In the genomic region with DNA sequence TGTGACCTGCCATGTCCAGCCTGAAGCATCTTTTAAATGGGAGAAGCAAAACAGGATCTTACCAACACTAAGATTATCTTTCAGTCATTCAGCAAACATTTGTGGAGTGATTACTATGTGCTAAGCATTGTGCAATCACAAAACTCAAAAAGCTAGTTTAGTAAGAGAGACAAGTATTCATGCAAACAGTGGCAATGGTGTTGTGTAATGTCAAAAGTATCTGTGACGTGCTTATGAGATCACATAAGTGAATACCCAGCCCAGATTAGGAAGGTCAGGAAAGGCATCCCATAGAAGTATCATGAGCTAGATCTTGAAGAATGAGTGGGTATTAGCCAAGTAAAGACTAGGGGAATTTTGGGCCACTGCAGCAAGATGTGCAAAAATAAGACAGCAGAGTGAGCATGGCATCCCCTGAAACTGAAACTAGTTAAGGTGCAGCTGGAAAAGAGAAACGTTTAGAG, we compare ENCODE assay signal across 8 cellular contexts. TPM values are rescaled to one million over a fixed set of nuclear protein-coding genes. Genes with fewer than 3 reads are reported as not detected.
DNase-seq lines count a peak whose midpoint lies in the region; ATAC-seq lines count a peak whose summit lies in the region.

No MANE protein-coding gene starts in this region.

- DNase-seq in SKM-1 treated with dmso at 0.1 percent for 144 hours (lab: John Stamatoyannopoulos, UW; ENCODE audit: unreplicated experiment) (peak; percentile 29), DMS153 treated with DMSO at 0.1 percent for 48 hours (lab: John Stamatoyannopoulos, UW; ENCODE audit: unreplicated experiment) (no peak), NCI-H1092 treated with DMSO at 0.1 percent for 48 hours (lab: John Stamatoyannopoulos, UW) (no peak), hippocampal formation (lab: John Stamatoyannopoulos, UW) (no peak), NCI-H1436 treated with DMSO at 0.1 percent for 48 hours (lab: John Stamatoyannopoulos, UW) (no peak)
- no peak for DNase-seq in naive thymus-derived CD4-positive, alpha-beta T cell

- H3K9me3 Mint-ChIP-seq in naive thymus-derived CD4-positive, alpha-beta T cell = peaks cover 0 to 6% (median 0%) of the 10 kb centered on the region in 11 donors

- ATAC-seq in GM18867 (IDR thresholded peaks at IDR 0.05; ENCODE audit: unreplicated experiment) (peak; percentile 18), HG02759 (IDR thresholded peaks at IDR 0.05; ENCODE audit: unreplicated experiment) (peak; percentile 51)
- no peak for ATAC-seq in naive thymus-derived CD4-positive, alpha-beta T cell

- peak overlapping the region in 1 of 10 donors; percentile 9 for H3K4me3 Mint-ChIP-seq in naive thymus-derived CD4-positive, alpha-beta T cell

- H3K4me1 ChIP-seq in naive thymus-derived CD4-positive, alpha-beta T cell (ENCODE audit: control insufficient read depth in 2 of 2, insufficient read depth in 2 of 2, low read length in 2 of 2) = peaks cover 4 to 20% of the 10 kb centered on the region in 2 donors

- H3K27ac ChIP-seq in naive thymus-derived CD4-positive, alpha-beta T cell (ENCODE audit: low read depth, low read length) = no peak overlapping the region

- intact Hi-C loops in naive thymus-derived CD4-positive, alpha-beta T cell (cut with micrococcal nuclease) = no loop called here

- H3K9me3 ChIP-seq in naive thymus-derived CD4-positive, alpha-beta T cell (ENCODE audit: control insufficient read depth in 2 of 3, low read length in 3 of 3) = no peaks in the 10 kb centered on the region

- no peak overlapping the region for H3K4me3 ChIP-seq in naive thymus-derived CD4-positive, alpha-beta T cell (ENCODE audit: low read length)

- H3K36me3 Mint-ChIP-seq in naive thymus-derived CD4-positive, alpha-beta T cell = peaks cover 0 to 29% (median 17%) of the 10 kb centered on the region in 5 donors

- peak overlapping the region in 7 of 9 donors; percentile 3 to 76 (median 39) for H3K27ac Mint-ChIP-seq in naive thymus-derived CD4-positive, alpha-beta T cell

- no peaks in the 10 kb centered on the region for H3K27me3 Mint-ChIP-seq in naive thymus-derived CD4-positive, alpha-beta T cell

- POLR2A ChIA-PET in naive thymus-derived CD4-positive, alpha-beta T cell (lab: Charles Lee) = interaction anchor here (0.9 to 1.3 kb wide), 2 partner anchors 11 to 15 kb away, joined by 3 to 5 read pairs; no protein-coding TSS in a partner anchor

- peaks cover 0 to 7% (median 4%) of the 10 kb centered on the region in 3 experiments for H3K36me3 ChIP-seq in naive thymus-derived CD4-positive, alpha-beta T cell (ENCODE audit: control insufficient read depth in 2 of 3, insufficient read depth in 3 of 3, low read length in 3 of 3)

- peaks cover 20 to 45% (median 37%) of the 10 kb centered on the region in 7 donors for H3K4me1 Mint-ChIP-seq in naive thymus-derived CD4-positive, alpha-beta T cell

- CTCF ChIA-PET in naive thymus-derived CD4-positive, alpha-beta T cell (lab: Charles Lee) = interaction anchor here (0.5 to 0.6 kb wide), 3 partner anchors 13 to 410 kb away, joined by 3 to 5 read pairs (median 3); no protein-coding TSS in a partner anchor

- H3K27me3 ChIP-seq in naive thymus-derived CD4-positive, alpha-beta T cell (ENCODE audit: control insufficient read depth in 2 of 2, insufficient read depth in 2 of 2, low read length in 2 of 2) = no peaks in the 10 kb centered on the region

RNA-seq across cellular contexts. Expression of gene SEC62, which starts 32.1 kb away (rescaled TPM):
- total RNA-seq in naive thymus-derived CD4-positive, alpha-beta T cell = 100 to 1,000 TPM in 3 of 5 experiments, 10 to 100 TPM in 2; 75.2 to 156 (median 110) TPM
- 100 to 1,000 TPM in 1 of 2 donors, 10 to 100 TPM in 1; 68.1 to 253 TPM for polyA plus RNA-seq in naive thymus-derived CD4-positive, alpha-beta T cell

RNA-seq across cellular contexts. Expression of gene GPR160, which starts 39.1 kb away (rescaled TPM):
- 10 to 100 TPM in 2 of 5 experiments, 1 to 10 TPM in 3; 6.1 to 44.3 (median 8.7) TPM for total RNA-seq in naive thymus-derived CD4-positive, alpha-beta T cell
- 10 to 100 TPM; 17.1 to 22.8 TPM for polyA plus RNA-seq in naive thymus-derived CD4-positive, alpha-beta T cell
